Comparison of ENCODE assay signal across 18 cellular contexts in genomic region chr18:51400721-51401120, GRCh38.
DNase-seq lines count a peak whose midpoint lies in the region; ATAC-seq, FAIRE-seq and TF ChIP-seq lines count a peak whose summit lies in the region.
"Had no signal": no experiment of that assay in that cellular context is flagged by ENCODE, and none has a peak within 500 bp of the region (broad histone marks: within the 10 kb centered on the region; RNA-seq: fewer than 3 reads in every experiment).

No MANE protein-coding gene starts in this region.

- CTCF ChIA-PET in MCF 10A (lab: Yijun Ruan, JAX), result interaction anchor here (1.5 kb wide), 1 partner anchor 79 kb away, joined by 3 read pairs; no protein-coding TSS in a partner anchor
- CTCF ChIA-PET in mammary epithelial cell (lab: Charles Lee; ENCODE audit: low non-redundant PET), result no interaction called here

- H3K4me1 ChIP-seq in mammary epithelial cell (ENCODE audit: insufficient read depth, low read length) (no peaks in the 10 kb centered on the region), small intestine (ENCODE audit: control insufficient read depth in 2 of 2, insufficient read depth in 1 of 2, low read depth in 1 of 2, low read length in 1 of 2) (no peaks in the 10 kb centered on the region)

- POLR2A ChIA-PET in MCF 10A (lab: Yijun Ruan, JAX), result no interaction called here

- 21% methylated on average over 2 of the region's 2 CpGs for WGBS in mammary epithelial cell (ENCODE audit: low coverage, missing lambda C conversion rate)
- 32 to 63% (median 38%) methylated on average over 2 of the region's 2 CpGs for WGBS in small intestine, 3 donors

- BruUV-seq in MCF 10A (replicated peaks; lab: Mats Ljungman, UMichigan) (no TSS peak), mammary epithelial cell (replicated peaks; lab: Mats Ljungman, UMichigan) (no TSS peak)

- H3K36me3 ChIP-seq in mammary epithelial cell (ENCODE audit: insufficient read depth, low read length), result no peaks in the 10 kb centered on the region
- no peaks in the 10 kb centered on the region for H3K36me3 ChIP-seq in small intestine (ENCODE audit: control insufficient read depth in 2 of 2, insufficient read depth in 2 of 2, low read length in 2 of 2)
- H3K36me3 ChIP-seq: BLaER1 treated with 17β-estradiol and CSF1 and Interleukin-3, amounts not matched to agents 10 nM and 100 nM had no signal

- peak; percentile 63 for DNase-seq in MCF 10A (ENCODE audit: unreplicated experiment)
- no peak for DNase-seq in mammary epithelial cell
- DNase-seq in amniotic epithelial cell (ENCODE audit: low read depth), result peak; percentile 60
- no peak for DNase-seq in left lobe of liver (ENCODE audit: low spot score)
- no peak for DNase-seq in COLO829 (ENCODE audit: low spot score)
- no peak for DNase-seq in omental fat pad (ENCODE audit: low spot score)
- no peak for DNase-seq in small intestine
- DNase-seq: 8988T; ACHN; Calu3; CD4-positive, CD25-positive, alpha-beta regulatory T cell; DMS79; GM23248; H7 had no signal

- H3K27ac ChIP-seq in mammary epithelial cell (ENCODE audit: insufficient read depth, low read depth, low read length) (no peak overlapping the region), small intestine (ENCODE audit: low read depth in 1 of 2, low read length in 1 of 2) (no peak overlapping the region)
- H3K27ac ChIP-seq: BLaER1 treated with 17β-estradiol and CSF1 and Interleukin-3, amounts not matched to agents 10 nM and 100 nM; GM23248 had no signal

- in situ Hi-C loops in mammary epithelial cell (cut with MboI; ENCODE audit: low sequenced_read_pairs in 2 of 2), result no loop called here

- H3K9me3 Mint-ChIP-seq in MCF 10A (ENCODE audit: unreplicated experiment), result no peaks in the 10 kb centered on the region
- H3K9me3 Mint-ChIP-seq: CD4-positive, CD25-positive, alpha-beta regulatory T cell had no signal

- peaks cover 12% of the 10 kb centered on the region for H3K4me1 Mint-ChIP-seq in MCF 10A (ENCODE audit: insufficient read depth, unreplicated experiment)
- H3K4me1 Mint-ChIP-seq: CD4-positive, CD25-positive, alpha-beta regulatory T cell had no signal

- no peaks in the 10 kb centered on the region for H3K27me3 Mint-ChIP-seq in MCF 10A (ENCODE audit: insufficient read depth, unreplicated experiment)

- no peaks in the 10 kb centered on the region for H3K79me2 ChIP-seq in mammary epithelial cell (ENCODE audit: insufficient read depth, low read length)

- no peak overlapping the region for H3K4me2 ChIP-seq in mammary epithelial cell (ENCODE audit: insufficient read depth, low read depth, low read length)

- no peak overlapping the region for H3K4me3 Mint-ChIP-seq in MCF 10A (ENCODE audit: unreplicated experiment)
- H3K4me3 Mint-ChIP-seq: CD4-positive, CD25-positive, alpha-beta regulatory T cell had no signal

- no peaks in the 10 kb centered on the region for H4K20me1 ChIP-seq in mammary epithelial cell (ENCODE audit: insufficient read depth, low read length)
- H4K20me1 ChIP-seq: BLaER1 treated with 17β-estradiol and CSF1 and Interleukin-3, amounts not matched to agents 10 nM and 100 nM had no signal

- H3K4me3 ChIP-seq in mammary epithelial cell (replicated peaks in 1 of 3; ENCODE audit: insufficient read depth in 1 of 3, low read depth in 2 of 3, low read length in 3 of 3), result no peak overlapping the region
- H3K4me3 ChIP-seq in small intestine (ENCODE audit: low read depth in 1 of 2, low read length in 2 of 2), result no peak overlapping the region
- H3K4me3 ChIP-seq: BLaER1 treated with 17β-estradiol and CSF1 and Interleukin-3, amounts not matched to agents 10 nM and 100 nM; GM12878; GM23248 had no signal

- no peaks in the 10 kb centered on the region for H3K27me3 ChIP-seq in mammary epithelial cell (ENCODE audit: insufficient read depth, low read length)
- no peaks in the 10 kb centered on the region for H3K27me3 ChIP-seq in small intestine (ENCODE audit: control insufficient read depth in 2 of 2, insufficient read depth in 2 of 2, low read length in 2 of 2)
- H3K27me3 ChIP-seq: BLaER1 treated with 17β-estradiol and CSF1 and Interleukin-3, amounts not matched to agents 10 nM and 100 nM had no signal

- no peak overlapping the region for H2AFZ ChIP-seq in mammary epithelial cell (ENCODE audit: low read depth, low read length)
- H2AFZ ChIP-seq: GM23248 had no signal

- FAIRE-seq in small intestine (lab: Jason Lieb, UNC), result no peak
- FAIRE-seq: GM12878, GM18507 had no signal

- dilution Hi-C loops in mammary epithelial cell (cut with HindIII; ENCODE audit: low sequenced_read_pairs), result no loop called here

- H3K27ac Mint-ChIP-seq in MCF 10A (ENCODE audit: low read depth, unreplicated experiment), result peak overlapping the region; percentile 16
- H3K27ac Mint-ChIP-seq: CD4-positive, CD25-positive, alpha-beta regulatory T cell had no signal

- no peaks in the 10 kb centered on the region for H3K36me3 Mint-ChIP-seq in MCF 10A (ENCODE audit: insufficient read depth, unreplicated experiment)
- H3K36me3 Mint-ChIP-seq: CD4-positive, CD25-positive, alpha-beta regulatory T cell had no signal

- ATAC-seq in left lobe of liver, result peak; percentile 47
- no peak for ATAC-seq in omental fat pad (ENCODE audit: low FRiP score)
- no peak for ATAC-seq in HG03108 (IDR thresholded peaks at IDR 0.05; ENCODE audit: unreplicated experiment)
- ATAC-seq: GM12878 had no signal

- intact Hi-C loops in MCF 10A (cut with micrococcal nuclease) (no loop called here), mammary epithelial cell (cut with micrococcal nuclease) (no loop called here)

- H3K9me3 ChIP-seq in mammary epithelial cell (replicated peaks; ENCODE audit: insufficient read depth, low read length) (no peaks in the 10 kb centered on the region), small intestine (ENCODE audit: control insufficient read depth, low read depth) (no peaks in the 10 kb centered on the region)
- H3K9me3 ChIP-seq: BLaER1 treated with 17β-estradiol and CSF1 and Interleukin-3, amounts not matched to agents 10 nM and 100 nM had no signal

- TF ChIP-seq CTCF in MCF 10A (IDR thresholded peaks at IDR 0.05; ENCODE audit: unreplicated experiment) (no peak), mammary epithelial cell (conservative IDR thresholded peaks at IDR 0.05 in 1 of 2, IDR thresholded peaks at IDR 0.05 in 1 of 2; ENCODE audit: extremely low read depth in 1 of 2, insufficient read depth in 1 of 2, low read depth in 1 of 2, low read length in 2 of 2) (no peak), omental fat pad (IDR thresholded peaks at IDR 0.05) (no peak)

- no peak overlapping the region for H3K9ac ChIP-seq in mammary epithelial cell (ENCODE audit: insufficient read depth, low read length)
- H3K9ac ChIP-seq: BLaER1 treated with 17β-estradiol and CSF1 and Interleukin-3, amounts not matched to agents 10 nM and 100 nM; GM23248 had no signal

Comparison
In these comparisons a context has a peak if more than half of its experiments do, and no peak if none do; other contexts are left out.
1. DNase-seq: peak in MCF 10A (single experiment) and amniotic epithelial cell (single experiment); none in mammary epithelial cell (single experiment), left lobe of liver (single experiment), COLO829 (single experiment), omental fat pad (single experiment) and small intestine (single experiment).